Comparison of ENCODE assay signal across 23 cellular contexts in genomic region chr22:30614268-30614667, GRCh38. TPM values are rescaled to one million over a fixed set of nuclear protein-coding genes. Genes with fewer than 3 reads are reported as not detected.
"Had no signal": no experiment of that assay in that cellular context is flagged by ENCODE, and none has a peak within 500 bp of the region (broad histone marks: within the 10 kb centered on the region; RNA-seq: fewer than 3 reads in every experiment).

No MANE protein-coding gene starts in this region.

- H3K27ac Mint-ChIP-seq: endodermal cell had no signal

- H3K9me3 Mint-ChIP-seq: effector memory CD8-positive, alpha-beta T cell; endodermal cell had no signal

- H3K4me3 ChIP-seq: coronary artery, esophagus squamous epithelium, gastrocnemius medialis, heart right ventricle, left ventricle myocardium inferior, lower lobe of right lung had no signal

- H3K4me3 Mint-ChIP-seq: effector memory CD8-positive, alpha-beta T cell; endodermal cell had no signal

- H3K27ac ChIP-seq: epithelial cell of prostate, esophagus squamous epithelium, gastrocnemius medialis, left ventricle myocardium inferior, lower lobe of right lung had no signal

- ATAC-seq: effector memory CD8-positive, alpha-beta T cell; gastrocnemius medialis; heart right ventricle; left colon; left lobe of liver; lower lobe of right lung had no signal

- H3K27me3 ChIP-seq: esophagus squamous epithelium, gastrocnemius medialis, heart right ventricle had no signal

- H3K9me3 ChIP-seq: esophagus squamous epithelium, gastrocnemius medialis, heart right ventricle, left ventricle myocardium inferior, lower lobe of right lung had no signal

- DNase-seq: effector CD8-positive, alpha-beta T cell; effector memory CD8-positive, alpha-beta T cell; endodermal cell; erythroblast; esophagus squamous epithelium; foreskin fibroblast; foreskin melanocyte; gastrocnemius medialis; glutamatergic neuron; head of caudate nucleus; heart right ventricle; hippocampal formation; left colon; left ventricle myocardium inferior; lower lobe of right lung; mesendoderm; midbrain had no signal

RNA-seq across cellular contexts. Expression of gene GAL3ST1, which starts 39.8 kb away (rescaled TPM):
- total RNA-seq: dermis microvascular lymphatic vessel endothelial cell, esophagus mucosa, glomerular endothelial cell had no signal
